Comparison of ENCODE assay signal across 28 cellular contexts in genomic region chr13:109940637-109941036, GRCh38.
"Had no signal": no experiment of that assay in that cellular context is flagged by ENCODE, and none has a peak within 500 bp of the region (broad histone marks: within the 10 kb centered on the region; RNA-seq: fewer than 3 reads in every experiment).

No MANE protein-coding gene starts in this region.

- H3K4me3 ChIP-seq: neural progenitor cell, ovary, psoas muscle, right lobe of liver, sigmoid colon, stomach, thoracic aorta, thyroid gland, tibial nerve, upper lobe of right lung, uterus had no signal

- H3K27ac Mint-ChIP-seq: natural killer cell; nephron; neural progenitor cell; progenitor cell of endocrine pancreas; stimulated activated effector memory CD8-positive, alpha-beta T cell treated with anti-CD3 and anti-CD28 coated beads, Interleukin-12 subunit alpha, Interleukin-12 subunit beta, amount 100 ng/mL, for 72 hours; stimulated activated naive B cell treated with anti-CD40 and anti-IgM and Interleukin-4, amounts not matched to agents 10 μg/mL and 1 μg/mL and 100 μg/mL, for 72 hours; stimulated activated naive CD8-positive, alpha-beta T cell treated with anti-CD3 and anti-CD28 coated beads, Interleukin-15, Interleukin-2, amounts not matched to agents 100 ng/mL and 50 ng/mL, for 24 hours; type B pancreatic cell had no signal

- H3K27ac ChIP-seq: neural progenitor cell, ovary, parathyroid adenoma, psoas muscle, right lobe of liver, sigmoid colon, stomach, thoracic aorta, thyroid gland, tibial nerve, upper lobe of right lung, uterus had no signal

- H3K4me1 Mint-ChIP-seq: natural killer cell; neural progenitor cell; stimulated activated effector memory CD8-positive, alpha-beta T cell treated with anti-CD3 and anti-CD28 coated beads, Interleukin-12 subunit alpha, Interleukin-12 subunit beta, amount 100 ng/mL, for 72 hours; stimulated activated naive B cell treated with anti-CD40 and anti-IgM and Interleukin-4, amounts not matched to agents 10 μg/mL and 1 μg/mL and 100 μg/mL, for 72 hours had no signal

- H3K4me1 ChIP-seq: parathyroid adenoma, right lobe of liver, tibial nerve, upper lobe of right lung, uterus had no signal

- H3K79me2 ChIP-seq: parathyroid adenoma had no signal

- H3K9me3 Mint-ChIP-seq: natural killer cell; stimulated activated effector memory CD8-positive, alpha-beta T cell treated with anti-CD3 and anti-CD28 coated beads, Interleukin-12 subunit alpha, Interleukin-12 subunit beta, amount 100 ng/mL, for 72 hours had no signal

- H3K36me3 Mint-ChIP-seq: neural progenitor cell; stimulated activated effector memory CD8-positive, alpha-beta T cell treated with anti-CD3 and anti-CD28 coated beads, Interleukin-12 subunit alpha, Interleukin-12 subunit beta, amount 100 ng/mL, for 72 hours; stimulated activated naive B cell treated with anti-CD40 and anti-IgM and Interleukin-4, amounts not matched to agents 10 μg/mL and 1 μg/mL and 100 μg/mL, for 72 hours; type B pancreatic cell had no signal

- H3K9me3 ChIP-seq: ovary, psoas muscle, right lobe of liver, sigmoid colon, thoracic aorta, thyroid gland, upper lobe of right lung, uterus had no signal

- H3K36me3 ChIP-seq: neural progenitor cell, ovary, right lobe of liver, sigmoid colon, stomach, thoracic aorta, thyroid gland, tibial nerve, upper lobe of right lung, uterus had no signal

- H3K27me3 Mint-ChIP-seq: progenitor cell of endocrine pancreas; stimulated activated naive B cell treated with anti-CD40 and anti-IgM and Interleukin-4, amounts not matched to agents 10 μg/mL and 1 μg/mL and 100 μg/mL, for 72 hours; stimulated activated naive CD8-positive, alpha-beta T cell treated with anti-CD3 and anti-CD28 coated beads, Interleukin-15, Interleukin-2, amounts not matched to agents 100 ng/mL and 50 ng/mL, for 24 hours had no signal

- H2AFZ ChIP-seq: neural progenitor cell, parathyroid adenoma had no signal

- H3K9ac ChIP-seq: neural progenitor cell, parathyroid adenoma had no signal

- H3K4me2 ChIP-seq: neural progenitor cell had no signal

- H3K4me3 Mint-ChIP-seq: natural killer cell; nephron; neural progenitor cell; stimulated activated effector memory CD8-positive, alpha-beta T cell treated with anti-CD3 and anti-CD28 coated beads, Interleukin-12 subunit alpha, Interleukin-12 subunit beta, amount 100 ng/mL, for 72 hours; stimulated activated naive B cell treated with anti-CD40 and anti-IgM and Interleukin-4, amounts not matched to agents 10 μg/mL and 1 μg/mL and 100 μg/mL, for 72 hours; stimulated activated naive CD8-positive, alpha-beta T cell treated with anti-CD3 and anti-CD28 coated beads, Interleukin-15, Interleukin-2, amounts not matched to agents 100 ng/mL and 50 ng/mL, for 24 hours; type B pancreatic cell had no signal

- ATAC-seq: natural killer cell; psoas muscle; right cardiac atrium; right lobe of liver; stimulated activated effector memory CD8-positive, alpha-beta T cell treated with anti-CD3 and anti-CD28 coated beads, Interleukin-12 subunit alpha, Interleukin-12 subunit beta, amount 100 ng/mL, for 72 hours; stimulated activated naive B cell treated with anti-CD40 and anti-IgM and Interleukin-4, amounts not matched to agents 10 μg/mL and 1 μg/mL and 100 μg/mL, for 72 hours; upper lobe of right lung had no signal

- DNase-seq: natural killer cell; occipital lobe; ovary; posterior cingulate gyrus; psoas muscle; right cardiac atrium; right lobe of liver; sigmoid colon; small intestine; stimulated activated CD4-positive, alpha-beta T cell treated with anti-CD3 and anti-CD28 coated beads, Interleukin-15, amount 100 ng/mL, for 24 hours; stimulated activated CD4-positive, alpha-beta T cell treated with anti-CD3 and anti-CD28 coated beads, Interleukin-2, amount 100 ng/mL, for 24 hours; stimulated activated CD4-positive, alpha-beta T cell treated with anti-CD3 and anti-CD28 coated beads, Interleukin-2, amount 100 ng/mL, for 48 hours; stimulated activated CD4-positive, alpha-beta T cell treated with anti-CD3 and anti-CD28 coated beads, Interleukin-4, amount 100 ng/mL, for 24 hours; stimulated activated naive B cell treated with anti-CD40 and anti-IgM and Interleukin-4, amounts not matched to agents 10 μg/mL and 1 μg/mL and 100 μg/mL, for 72 hours; stimulated activated naive CD4-positive, alpha-beta T cell treated with Interleukin-2 at 50 U/mL for 16 hours; stomach; thyroid gland; upper lobe of right lung; uterus had no signal

- H3K27me3 ChIP-seq: neural progenitor cell, ovary, right lobe of liver, sigmoid colon, stomach, thyroid gland, tibial nerve, upper lobe of right lung, uterus had no signal
